ENCODE assay signal across 17 cellular contexts in genomic region chr17:48642059-48642842, GRCh38. TPM values are rescaled to one million over a fixed set of nuclear protein-coding genes. Genes with fewer than 3 reads are reported as not detected.
DNase-seq lines count a peak whose midpoint lies in the region; ATAC-seq and TF ChIP-seq lines count a peak whose summit lies in the region.
"Had no signal": no experiment of that assay in that cellular context is flagged by ENCODE, and none has a peak within 500 bp of the region (broad histone marks: within the 10 kb centered on the region; RNA-seq: fewer than 3 reads in every experiment).

No MANE protein-coding gene starts in this region.

- no peak overlapping the region for H3K27ac ChIP-seq in sigmoid colon
- H3K27ac ChIP-seq: VCaP had no signal

- no peak for ATAC-seq in T-helper 17 cell
- ATAC-seq in left colon = peak; percentile 46
- ATAC-seq in HG02678 (IDR thresholded peaks at IDR 0.05; ENCODE audit: unreplicated experiment) = no peak
- ATAC-seq in HG03565 (IDR thresholded peaks at IDR 0.05; ENCODE audit: unreplicated experiment) = no peak

- peak overlapping the region; percentile 83 for H3K27ac Mint-ChIP-seq in T-helper 17 cell
- H3K27ac Mint-ChIP-seq: activated naive CD8-positive, alpha-beta T cell had no signal

- H3K9me3 ChIP-seq in T-helper 17 cell (ENCODE audit: control insufficient read depth, low read length, poor library complexity, severe bottlenecking) (no peaks in the 10 kb centered on the region), sigmoid colon (no peaks in the 10 kb centered on the region)

- peaks cover 0 to 15% (median 11%) of the 10 kb centered on the region in 4 donors for H3K4me1 ChIP-seq in sigmoid colon

- peaks cover 91% of the 10 kb centered on the region for H3K27me3 Mint-ChIP-seq in T-helper 17 cell

- no peak overlapping the region for H3K4me3 ChIP-seq in sigmoid colon

- intact Hi-C loops in left colon (cut with DNase I, micrococcal nuclease) (no loop called here), sigmoid colon (cut with DNase I) (no loop called here)

- H3K4me1 Mint-ChIP-seq in T-helper 17 cell = peaks cover 21% of the 10 kb centered on the region

- no peaks in the 10 kb centered on the region for H3K36me3 ChIP-seq in sigmoid colon

- no peak for TF ChIP-seq CTCF in sigmoid colon (IDR thresholded peaks at IDR 0.05)

- DNase-seq in NCI-H2029 (lab: John Stamatoyannopoulos, UW) (peak; percentile 23), NCI-H2029 treated with DMSO at 0.1 percent for 48 hours (lab: John Stamatoyannopoulos, UW) (no peak), T-helper 17 cell (no peak), left colon (peak; percentile 73 to 81), sigmoid colon (peak; percentile 56)
- no peak for DNase-seq in activated CD4-positive, alpha-beta T cell treated with anti-CD3 and anti-CD28 coated beads, Interleukin-2, amount 50 U/mL, for 4 hours
- DNase-seq: activated CD8-positive, alpha-beta memory T cell treated with anti-CD3 and anti-CD28 coated beads, Interleukin-2, amount 50 U/mL, for 48 hours; central memory CD4-positive, alpha-beta T cell; COR-L47; GOT3; small intestine had no signal

- no peak for TF ChIP-seq EP300 in sigmoid colon (IDR thresholded peaks at IDR 0.05)

- peaks cover 49 to 99% (median 86%) of the 10 kb centered on the region in 3 donors for H3K27me3 ChIP-seq in sigmoid colon

- peaks cover 9% of the 10 kb centered on the region for H3K36me3 Mint-ChIP-seq in T-helper 17 cell (ENCODE audit: low read depth)

- no peak for TF ChIP-seq POLR2A in sigmoid colon (IDR thresholded peaks at IDR 0.05)

- WGBS in sigmoid colon, 2 donors = 11% methylated on average over 58 of the region's 58 CpGs

- peak overlapping the region; percentile 67 for H3K4me3 Mint-ChIP-seq in T-helper 17 cell

RNA-seq across cellular contexts. Expression of gene HOXB9, which starts 16.1 kb away (rescaled TPM):
- under 1 TPM in 1 of 2 donors, not detected in 1; 0.16 TPM for total RNA-seq in T-helper 17 cell
- total RNA-seq in left colon = 10 to 100 TPM; 35.9 to 59.2 TPM
- under 1 TPM in 1 of 4 donors, not detected in 3; 0.28 TPM for total RNA-seq in sigmoid colon
- polyA plus RNA-seq in sigmoid colon = 10 to 100 TPM; 16.2 to 52.1 (median 19.9) TPM
- total RNA-seq: frontal cortex had no signal

RNA-seq across cellular contexts. Expression of gene HOXB8, which starts 27.2 kb away (rescaled TPM):
- total RNA-seq in T-helper 17 cell (not detected), left colon (1 to 10 TPM; 6.3 TPM), sigmoid colon (under 1 TPM in 1 of 4 donors, not detected in 3; 0.68 TPM)
- polyA plus RNA-seq in sigmoid colon = 1 to 10 TPM; 2.1 to 3.4 (median 2.4) TPM
- total RNA-seq: frontal cortex had no signal

RNA-seq across cellular contexts. Expression of gene HOXB7, which starts 31.4 kb away (rescaled TPM):
- total RNA-seq in T-helper 17 cell = under 1 TPM in 1 of 2 donors, not detected in 1; 0.82 TPM
- 10 to 100 TPM; 26.6 to 30.2 TPM for total RNA-seq in left colon
- 1 to 10 TPM; 1.1 to 6.6 (median 3.4) TPM for total RNA-seq in sigmoid colon
- 10 to 100 TPM; 21.3 to 67.3 (median 43.0) TPM for polyA plus RNA-seq in sigmoid colon
- total RNA-seq: frontal cortex had no signal

RNA-seq across cellular contexts. Expression of gene HOXB6, which starts 37.5 kb away (rescaled TPM):
- not detected for total RNA-seq in T-helper 17 cell
- 10 to 100 TPM; 39.3 to 43.3 TPM for total RNA-seq in left colon
- 10 to 100 TPM in 3 of 4 donors, 1 to 10 TPM in 1; 6.7 to 10.5 (median 10.3) TPM for total RNA-seq in sigmoid colon
- 10 to 100 TPM in 2 of 3 donors, 1 to 10 TPM in 1; 6.0 to 28.5 (median 10.2) TPM for polyA plus RNA-seq in sigmoid colon
- total RNA-seq: frontal cortex had no signal

RNA-seq across cellular contexts. Expression of gene HOXB5, which starts 48.7 kb away (rescaled TPM):
- total RNA-seq in T-helper 17 cell (not detected), left colon (10 to 100 TPM; 14.5 to 16.4 TPM), sigmoid colon (1 to 10 TPM; 1.5 to 2.5 (median 2.1) TPM)
- 10 to 100 TPM in 1 of 3 donors, 1 to 10 TPM in 2; 3.2 to 13.9 (median 4.2) TPM for polyA plus RNA-seq in sigmoid colon
- total RNA-seq: frontal cortex, SK-MEL-5 had no signal

Comparison
In these comparisons a context has a peak if more than half of its experiments do, and no peak if none do; other contexts are left out.
1. DNase-seq: peak in NCI-H2029 (single experiment), left colon (2 of 2) and sigmoid colon (single experiment); none in NCI-H2029 treated with DMSO at 0.1 percent for 48 hours (single experiment), T-helper 17 cell (0 of 3) and activated CD4-positive, alpha-beta T cell treated with anti-CD3 and anti-CD28 coated beads, Interleukin-2, amount 50 U/mL, for 4 hours (0 of 2).
2. RNA of gene HOXB9, which starts 16.1 kb away (total RNA-seq): 35.9 to 59.2 TPM in left colon; 0.16 TPM in T-helper 17 cell and 0.28 TPM in sigmoid colon; every median in the first group is over 10 times any median in the second.
3. RNA of gene HOXB8, which starts 27.2 kb away (total RNA-seq): 6.3 TPM in left colon; not detected in T-helper 17 cell and 0.68 TPM in sigmoid colon; every median in the first group is over 4 times any median in the second.